In genomic region chr9:128577206-128577605, GRCh38 we compare ENCODE assay signal across 20 cellular contexts.
"Had no signal": no experiment of that assay in that cellular context is flagged by ENCODE, and none has a peak within 500 bp of the region (broad histone marks: within the 10 kb centered on the region; RNA-seq: fewer than 3 reads in every experiment).

No MANE protein-coding gene starts in this region.

- H3K27me3 ChIP-seq: adrenal gland, foreskin keratinocyte, neural progenitor cell had no signal

- H3K4me1 ChIP-seq: adrenal gland, neural progenitor cell, prostate gland had no signal

- H3K4me2 ChIP-seq: neural progenitor cell had no signal

- DNase-seq: activated CD4-positive, alpha-beta T cell treated with anti-CD3 and anti-CD28 coated beads, Interleukin-2, amount 50 U/mL, for 1 hour; activated CD4-positive, CD25-positive, alpha-beta regulatory T cell treated with anti-CD3 and anti-CD28 coated beads, Interleukin-2, amount 50 U/mL, for 72 hours; activated CD8-positive, alpha-beta memory T cell treated with anti-CD3 and anti-CD28 coated beads, Interleukin-2, amount 50 U/mL, for 4 hours; activated gamma-delta T cell; activated T-cell treated with anti-CD3 and anti-CD28 coated beads, Interleukin-2, amount 50 U/mL, for 72 hours; adrenal gland; effector memory CD8-positive, alpha-beta T cell; foreskin keratinocyte; hippocampal formation; islet precursor cell; left colon; midbrain; right cardiac atrium; stimulated activated CD4-positive, alpha-beta T cell treated with anti-CD3 and anti-CD28 coated beads, Interleukin-15, amount 100 ng/mL, for 24 hours; stimulated activated CD4-positive, alpha-beta T cell treated with anti-CD3 and anti-CD28 coated beads, Interleukin-2, amount 100 ng/mL, for 48 hours; T-helper 2 cell had no signal

- H3K4me3 Mint-ChIP-seq: activated naive CD4-positive, alpha-beta T cell treated with anti-CD3 and anti-CD28 coated beads, Interleukin-2, amount 50 U/mL, for 24 hours; activated T-cell treated with anti-CD3 and anti-CD28 coated beads, Interleukin-2, amount 50 U/mL, for 72 hours; effector memory CD8-positive, alpha-beta T cell; neural progenitor cell had no signal

- H3K27ac ChIP-seq: adrenal gland, foreskin keratinocyte, neural progenitor cell, prostate gland had no signal

- H3K4me1 Mint-ChIP-seq: neural progenitor cell had no signal

- H3K9me3 ChIP-seq: adrenal gland, prostate gland had no signal

- ATAC-seq: activated T-cell treated with anti-CD3 and anti-CD28 coated beads, Interleukin-2, amount 50 U/mL, for 72 hours; effector memory CD8-positive, alpha-beta T cell; foreskin keratinocyte; left colon; right cardiac atrium had no signal

- H3K27ac Mint-ChIP-seq: activated naive CD4-positive, alpha-beta T cell treated with anti-CD3 and anti-CD28 coated beads, Interleukin-2, amount 50 U/mL, for 24 hours; neural progenitor cell had no signal

- H3K9ac ChIP-seq: neural progenitor cell had no signal

- H3K27me3 Mint-ChIP-seq: activated naive CD4-positive, alpha-beta T cell treated with anti-CD3 and anti-CD28 coated beads, Interleukin-2, amount 50 U/mL, for 24 hours; effector memory CD8-positive, alpha-beta T cell had no signal

- H3K9me3 Mint-ChIP-seq: activated naive CD4-positive, alpha-beta T cell treated with anti-CD3 and anti-CD28 coated beads, Interleukin-2, amount 50 U/mL, for 24 hours; activated T-cell treated with anti-CD3 and anti-CD28 coated beads, Interleukin-2, amount 50 U/mL, for 72 hours; effector memory CD8-positive, alpha-beta T cell; neural progenitor cell had no signal

- H2AFZ ChIP-seq: neural progenitor cell had no signal

- H3K4me3 ChIP-seq: adrenal gland, neural progenitor cell, prostate gland, skin epidermis had no signal
